ENCODE assay signal across 27 cellular contexts in the genomic region with DNA sequence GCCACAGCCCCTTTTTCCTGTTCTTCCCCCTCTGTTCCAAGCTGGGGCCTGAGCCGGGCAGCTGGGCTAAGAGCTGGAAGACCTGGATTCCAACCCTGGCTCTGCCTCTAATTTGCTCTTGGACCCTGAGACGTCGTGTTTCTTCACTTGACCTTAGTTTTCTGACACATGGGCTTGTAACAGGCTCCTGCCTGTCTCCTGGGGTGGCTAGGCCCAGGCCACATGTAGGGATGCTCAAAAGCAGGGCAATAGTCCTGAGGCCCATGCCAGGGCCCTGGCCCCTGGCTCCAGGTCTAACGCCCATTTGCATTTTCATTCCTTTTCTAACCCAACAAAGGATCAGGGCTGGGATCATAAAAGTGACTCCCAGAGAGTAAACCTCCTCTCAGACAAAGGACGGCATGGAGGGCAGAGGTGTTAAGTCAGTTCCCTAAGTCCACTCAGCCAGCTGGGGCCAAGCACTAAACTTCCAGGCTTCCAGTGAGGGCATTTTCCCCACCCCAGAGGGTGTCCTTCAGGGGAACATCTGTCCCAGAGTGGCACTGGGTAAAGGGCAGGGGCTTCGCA. TPM values are rescaled to one million over a fixed set of nuclear protein-coding genes. Genes with fewer than 3 reads are reported as not detected.
DNase-seq lines count a peak whose midpoint lies in the region; ATAC-seq and TF ChIP-seq lines count a peak whose summit lies in the region.
"Had no signal": no experiment of that assay in that cellular context is flagged by ENCODE, and none has a peak within 500 bp of the region (broad histone marks: within the 10 kb centered on the region; RNA-seq: fewer than 3 reads in every experiment).

No MANE protein-coding gene starts in this region.

- intact Hi-C loops in activated B cell treated with CpG ODN at 0.5 μM for 24 hours (cut with micrococcal nuclease): no loop called here

- H3K4me3 Mint-ChIP-seq in activated B cell treated with CpG ODN at 0.5 μM for 24 hours (no peak overlapping the region), neural progenitor cell (no peak overlapping the region)
- H3K4me3 Mint-ChIP-seq in stimulated activated memory B cell treated with anti-CD40 and anti-IgM and Interleukin-4, amounts not matched to agents 10 μg/mL and 1 μg/mL and 100 μg/mL, for 72 hours: no peak overlapping the region
- H3K4me3 Mint-ChIP-seq: CD4-positive, alpha-beta memory T cell had no signal

- H3K36me3 ChIP-seq in H7 (replicated peaks; ENCODE audit: control insufficient read depth, insufficient read depth, low read length) (no peaks in the 10 kb centered on the region), neural progenitor cell (no peaks in the 10 kb centered on the region)

- H2AFZ ChIP-seq in neural progenitor cell (replicated peaks): no peak overlapping the region
- H2AFZ ChIP-seq: GM23248 had no signal

- ATAC-seq in activated B cell treated with CpG ODN at 0.5 μM for 24 hours (ENCODE audit: low read depth) (no peak), HG03045 (IDR thresholded peaks at IDR 0.05; ENCODE audit: unreplicated experiment) (no peak)
- ATAC-seq in stimulated activated memory B cell treated with anti-CD40 and anti-IgM and Interleukin-4, amounts not matched to agents 10 μg/mL and 1 μg/mL and 100 μg/mL, for 72 hours: no peak
- ATAC-seq: A549 had no signal

- peaks cover 4% of the 10 kb centered on the region for H3K36me3 Mint-ChIP-seq in activated B cell treated with CpG ODN at 0.5 μM for 24 hours (ENCODE audit: low read depth)
- H3K36me3 Mint-ChIP-seq in neural progenitor cell: peaks cover 2% of the 10 kb centered on the region
- H3K36me3 Mint-ChIP-seq in stimulated activated memory B cell treated with anti-CD40 and anti-IgM and Interleukin-4, amounts not matched to agents 10 μg/mL and 1 μg/mL and 100 μg/mL, for 72 hours: no peaks in the 10 kb centered on the region
- H3K36me3 Mint-ChIP-seq: IgD-negative memory B cell had no signal

- H3K4me1 Mint-ChIP-seq in activated B cell treated with CpG ODN at 0.5 μM for 24 hours (peaks cover 15% of the 10 kb centered on the region), neural progenitor cell (peaks cover 25% of the 10 kb centered on the region)
- peaks cover 28% of the 10 kb centered on the region for H3K4me1 Mint-ChIP-seq in stimulated activated memory B cell treated with anti-CD40 and anti-IgM and Interleukin-4, amounts not matched to agents 10 μg/mL and 1 μg/mL and 100 μg/mL, for 72 hours

- POLR2A ChIA-PET in activated B cell treated with CpG ODN at 0.5 μM for 24 hours (lab: Charles Lee): interaction anchor here (1.2 kb wide), 1 partner anchor 85 kb away, joined by 3 read pairs; no protein-coding TSS in a partner anchor

- DNase-seq in H7: peak; percentile 55
- DNase-seq in activated B cell treated with CpG ODN at 0.5 μM for 24 hours: no peak
- peak; percentile 37 for DNase-seq in neural progenitor cell (ENCODE audit: low spot score)
- DNase-seq in activated CD8-positive, alpha-beta memory T cell treated with anti-CD3 and anti-CD28 coated beads for 24 hours: no peak
- DNase-seq in MV-4-11 (lab: John Stamatoyannopoulos, UW): no peak
- DNase-seq: AML-193; C1 segment of cervical spinal cord; CD4-positive, alpha-beta memory T cell; COR-L47; DMS53; GM23248; HCEC 1CT; MM.1S; NCI-H1048; NCI-H1417; NCI-H1694; NCI-H2029 treated with DMSO at 0.1 percent for 48 hours; NCI-H2227 treated with DMSO at 0.1 percent for 48 hours; NCI-H526 treated with DMSO at 0.1 percent for 48 hours; OCI-M1; SK-N-SH had no signal

- H3K79me2 ChIP-seq in neural progenitor cell (ENCODE audit: low read depth): no peaks in the 10 kb centered on the region

- no peaks in the 10 kb centered on the region for H3F3A ChIP-seq in neural progenitor cell (ENCODE audit: low read depth)

- H3K27me3 ChIP-seq in H7 (ENCODE audit: control insufficient read depth, insufficient read depth, low read length): peaks cover 8% of the 10 kb centered on the region; the same call in 1 of the 2 replicates
- H3K27me3 ChIP-seq in neural progenitor cell: peaks cover 38% of the 10 kb centered on the region

- H4K20me1 ChIP-seq in neural progenitor cell (ENCODE audit: low read depth): no peaks in the 10 kb centered on the region

- no peaks in the 10 kb centered on the region for H3K9me3 ChIP-seq in neural progenitor cell (ENCODE audit: low read depth)
- H3K9me3 ChIP-seq: A549, SK-N-SH had no signal

- H3K27ac ChIP-seq in neural progenitor cell: no peak overlapping the region
- H3K27ac ChIP-seq: A549, GM23248, HL-60, KMS-11 had no signal

- peaks cover 13% of the 10 kb centered on the region for H3K4me1 ChIP-seq in neural progenitor cell

- H3K4me3 ChIP-seq in H7 (ENCODE audit: insufficient read depth, low read depth, low read length) (no peak overlapping the region), neural progenitor cell (no peak overlapping the region)
- H3K4me3 ChIP-seq: A549, GM23248 had no signal

- H3K4me2 ChIP-seq in neural progenitor cell: no peak overlapping the region
- H3K4me2 ChIP-seq: A549, KMS-11, SK-N-SH had no signal

- H3K27ac Mint-ChIP-seq in activated B cell treated with CpG ODN at 0.5 μM for 24 hours (peak overlapping the region; percentile 18), neural progenitor cell (peak overlapping the region; percentile 53)
- peak overlapping the region; percentile 50 for H3K27ac Mint-ChIP-seq in stimulated activated memory B cell treated with anti-CD40 and anti-IgM and Interleukin-4, amounts not matched to agents 10 μg/mL and 1 μg/mL and 100 μg/mL, for 72 hours
- H3K27ac Mint-ChIP-seq: IgD-negative memory B cell had no signal

- TF ChIP-seq CTCF in activated B cell treated with CpG ODN at 0.5 μM for 24 hours (IDR thresholded peaks at IDR 0.05) (no peak), neural progenitor cell (IDR thresholded peaks at IDR 0.05) (no peak)

- H3K27me3 Mint-ChIP-seq in activated B cell treated with CpG ODN at 0.5 μM for 24 hours (peaks cover 3% of the 10 kb centered on the region), neural progenitor cell (ENCODE audit: insufficient read depth, low read depth) (peaks cover 14% of the 10 kb centered on the region)
- no peaks in the 10 kb centered on the region for H3K27me3 Mint-ChIP-seq in stimulated activated memory B cell treated with anti-CD40 and anti-IgM and Interleukin-4, amounts not matched to agents 10 μg/mL and 1 μg/mL and 100 μg/mL, for 72 hours
- H3K27me3 Mint-ChIP-seq: IgD-negative memory B cell had no signal

- no peaks in the 10 kb centered on the region for H3K9me3 Mint-ChIP-seq in activated B cell treated with CpG ODN at 0.5 μM for 24 hours
- H3K9me3 Mint-ChIP-seq in neural progenitor cell: peaks cover 9% of the 10 kb centered on the region
- H3K9me3 Mint-ChIP-seq in stimulated activated memory B cell treated with anti-CD40 and anti-IgM and Interleukin-4, amounts not matched to agents 10 μg/mL and 1 μg/mL and 100 μg/mL, for 72 hours: no peaks in the 10 kb centered on the region
- H3K9me3 Mint-ChIP-seq: CD4-positive, alpha-beta memory T cell; IgD-negative memory B cell had no signal

- CTCF ChIA-PET in activated B cell treated with CpG ODN at 0.5 μM for 24 hours (lab: Charles Lee): no interaction called here

- no peak overlapping the region for H3K9ac ChIP-seq in neural progenitor cell
- H3K9ac ChIP-seq: GM23248, KMS-11, SK-N-SH had no signal

RNA-seq across cellular contexts. Expression of gene DNMT3A, which starts 16.6 kb away (rescaled TPM):
- total RNA-seq in H7 (2014; rRNA removed; shearing (Covaris generic)): 48.6 and 63.1 TPM in 2 replicates
- total RNA-seq in activated B cell treated with CpG ODN at 0.5 μM for 24 hours: 45.0 and 49.9 TPM in 2 replicates
- total RNA-seq in neural progenitor cell (ENCODE audit: low replicate concordance): 46.5 and 81.1 TPM in 2 replicates

Comparison
In these comparisons a context has a peak if more than half of its experiments do, and no peak if none do; other contexts are left out.
1. DNase-seq: peak in H7 (single experiment) and neural progenitor cell (single experiment); none in activated B cell treated with CpG ODN at 0.5 μM for 24 hours (single experiment), activated CD8-positive, alpha-beta memory T cell treated with anti-CD3 and anti-CD28 coated beads for 24 hours (single experiment) and MV-4-11 (single experiment).
2. Peak in every context shown above with its lines, with median percentiles within 50 percentile points of each other: H3K27ac Mint-ChIP-seq.